In genomic region chr4:38091636-38092035, GRCh38 we compare ENCODE assay signal across 15 cellular contexts.
DNase-seq lines count a peak whose midpoint lies in the region; ATAC-seq and TF ChIP-seq lines count a peak whose summit lies in the region.
"Had no signal": no experiment of that assay in that cellular context is flagged by ENCODE, and none has a peak within 500 bp of the region (broad histone marks: within the 10 kb centered on the region; RNA-seq: fewer than 3 reads in every experiment).

No MANE protein-coding gene starts in this region.

- intact Hi-C loops in mammary epithelial cell (cut with micrococcal nuclease), result loop anchor here (5.0 kb wide), 1 partner anchor 36 kb away; no protein-coding TSS in a partner anchor
- intact Hi-C loops in mucosa of descending colon (cut with DNase I, micrococcal nuclease), result no loop called here

- no peaks in the 10 kb centered on the region for H3K27me3 ChIP-seq in mammary epithelial cell (ENCODE audit: insufficient read depth, low read length)

- no peak overlapping the region for H2AFZ ChIP-seq in mammary epithelial cell (ENCODE audit: low read depth, low read length)

- dilution Hi-C loops in mammary epithelial cell (cut with HindIII; ENCODE audit: low sequenced_read_pairs), result loop anchor here (25.0 kb wide), 1 partner anchor 221 kb away; no protein-coding TSS in a partner anchor

- no peaks in the 10 kb centered on the region for H4K20me1 ChIP-seq in mammary epithelial cell (ENCODE audit: insufficient read depth, low read length)

- no peaks in the 10 kb centered on the region for H3K9me3 Mint-ChIP-seq in glutamatergic neuron (ENCODE audit: unreplicated experiment)
- H3K9me3 Mint-ChIP-seq: natural killer cell had no signal

- H3K4me3 ChIP-seq in mammary epithelial cell (replicated peaks in 1 of 3; ENCODE audit: insufficient read depth in 1 of 3, low read depth in 2 of 3, low read length in 3 of 3), result no peak overlapping the region
- H3K4me3 ChIP-seq in mucosa of descending colon, result no peak overlapping the region

- H3K27ac ChIP-seq in C4-2B (peak overlapping the region; percentile 20; the same call in 1 of the 2 replicates), mammary epithelial cell (ENCODE audit: insufficient read depth, low read depth, low read length) (peak overlapping the region; percentile 26)

- 14% methylated on average over 1 of the region's 1 CpG for WGBS in mammary epithelial cell (ENCODE audit: low coverage, missing lambda C conversion rate)

- ATAC-seq in mucosa of descending colon, result peak; percentile 12
- no peak for ATAC-seq in HG02885 (IDR thresholded peaks at IDR 0.05; ENCODE audit: poor library complexity, unreplicated experiment)
- ATAC-seq in GM19397 (IDR thresholded peaks at IDR 0.05; ENCODE audit: unreplicated experiment), result no peak
- ATAC-seq: natural killer cell had no signal

- no peak overlapping the region for H3K27ac Mint-ChIP-seq in glutamatergic neuron (ENCODE audit: unreplicated experiment)
- H3K27ac Mint-ChIP-seq: B cell, natural killer cell had no signal

- H3K36me3 ChIP-seq in mammary epithelial cell (ENCODE audit: insufficient read depth, low read length) (no peaks in the 10 kb centered on the region), mucosa of descending colon (ENCODE audit: low read depth) (no peaks in the 10 kb centered on the region)

- no peak overlapping the region for H3K4me2 ChIP-seq in mammary epithelial cell (ENCODE audit: insufficient read depth, low read depth, low read length)

- H3K9ac ChIP-seq in mammary epithelial cell (ENCODE audit: insufficient read depth, low read length), result no peak overlapping the region

- TF ChIP-seq CTCF in C4-2B (conservative IDR thresholded peaks at IDR 0.05) (no peak), mammary epithelial cell (conservative IDR thresholded peaks at IDR 0.05 in 1 of 2, IDR thresholded peaks at IDR 0.05 in 1 of 2; ENCODE audit: extremely low read depth in 1 of 2, insufficient read depth in 1 of 2, low read depth in 1 of 2, low read length in 2 of 2) (no peak), mucosa of descending colon (IDR thresholded peaks at IDR 0.05) (no peak), glutamatergic neuron (IDR thresholded peaks at IDR 0.05; ENCODE audit: partially characterized antibody, unreplicated experiment) (no peak)

- DNase-seq in M059J (ENCODE audit: low read depth) (peak; percentile 72), mammary epithelial cell (peak; percentile 57), mucosa of descending colon (no peak), kidney glomerular epithelial cell (lab: John Stamatoyannopoulos, UW) (no peak), glutamatergic neuron (no peak)
- DNase-seq: activated CD4-positive, alpha-beta T cell treated with anti-CD3 and anti-CD28 coated beads, Interleukin-2, amount 50 U/mL, for 48 hours; cortex of kidney; DMS153; natural killer cell; NCI-H1417 treated with DMSO at 0.1 percent for 48 hours; NCI-H2227 treated with DMSO at 0.1 percent for 48 hours had no signal

- CTCF ChIA-PET in mammary epithelial cell (lab: Charles Lee; ENCODE audit: low non-redundant PET), result no interaction called here

- no TSS peak for BruUV-seq in mammary epithelial cell (replicated peaks; lab: Mats Ljungman, UMichigan)

- in situ Hi-C loops in mammary epithelial cell (cut with MboI; ENCODE audit: low sequenced_read_pairs in 2 of 2), result loop anchor here in 1 of 2 donors (25.0 kb wide), 1 partner anchor 221 kb away; no protein-coding TSS in a partner anchor

- peaks cover 33% of the 10 kb centered on the region for H3K4me1 Mint-ChIP-seq in glutamatergic neuron (ENCODE audit: low read depth, unreplicated experiment)
- H3K4me1 Mint-ChIP-seq: B cell had no signal

- no peaks in the 10 kb centered on the region for H3K4me1 ChIP-seq in mammary epithelial cell (ENCODE audit: insufficient read depth, low read length)
- H3K4me1 ChIP-seq in mucosa of descending colon (ENCODE audit: low read depth), result peaks cover under 1% of the 10 kb centered on the region

- H3K36me3 Mint-ChIP-seq in glutamatergic neuron (ENCODE audit: unreplicated experiment), result no peaks in the 10 kb centered on the region

- H3K79me2 ChIP-seq in mammary epithelial cell (ENCODE audit: insufficient read depth, low read length), result no peaks in the 10 kb centered on the region

- H3K9me3 ChIP-seq in mammary epithelial cell (replicated peaks; ENCODE audit: insufficient read depth, low read length), result no peaks in the 10 kb centered on the region
- no peaks in the 10 kb centered on the region for H3K9me3 ChIP-seq in mucosa of descending colon

- no peak overlapping the region for H3K4me3 Mint-ChIP-seq in glutamatergic neuron (ENCODE audit: unreplicated experiment)
- H3K4me3 Mint-ChIP-seq: B cell, natural killer cell had no signal

- H3K27me3 Mint-ChIP-seq in glutamatergic neuron (ENCODE audit: unreplicated experiment), result no peaks in the 10 kb centered on the region
- H3K27me3 Mint-ChIP-seq: B cell had no signal

Comparison
In these comparisons a context has a peak if more than half of its experiments do, and no peak if none do; other contexts are left out.
1. DNase-seq: peak in M059J (single experiment) and mammary epithelial cell (single experiment); none in mucosa of descending colon (0 of 3), kidney glomerular epithelial cell (single experiment) and glutamatergic neuron (single experiment).